13 cellular contexts compared by ENCODE assay signal in genomic region chr20:59047938-59048680, GRCh38. TPM values are rescaled to one million over a fixed set of nuclear protein-coding genes. Genes with fewer than 3 reads are reported as not detected.
DNase-seq lines count a peak whose midpoint lies in the region; ATAC-seq and TF ChIP-seq lines count a peak whose summit lies in the region.
"Had no signal": no experiment of that assay in that cellular context is flagged by ENCODE, and none has a peak within 500 bp of the region (broad histone marks: within the 10 kb centered on the region; RNA-seq: fewer than 3 reads in every experiment).

No MANE protein-coding gene starts in this region.

- TF ChIP-seq CTCF in lower lobe of right lung (IDR thresholded peaks at IDR 0.05) (no peak), chondrocyte (IDR thresholded peaks at IDR 0.05) (no peak)

- no peaks in the 10 kb centered on the region for H3K9me3 Mint-ChIP-seq in chondrocyte (ENCODE audit: low read depth)
- H3K9me3 Mint-ChIP-seq: activated B cell treated with CpG ODN at 0.5 μM for 24 hours, neural progenitor cell had no signal

- no peaks in the 10 kb centered on the region for H3K9me2 ChIP-seq in GM23248 (ENCODE audit: insufficient read depth)

- intact Hi-C loops in lower lobe of right lung (cut with DNase I) = no loop called here

- H3F3A ChIP-seq in GM23248 (ENCODE audit: insufficient read depth) = peaks cover 25% of the 10 kb centered on the region

- no peak overlapping the region for H3K4me3 Mint-ChIP-seq in chondrocyte (ENCODE audit: unreplicated experiment)
- H3K4me3 Mint-ChIP-seq: activated B cell treated with CpG ODN at 0.5 μM for 24 hours, neural progenitor cell had no signal

- peak overlapping the region; percentile 43 for H3K4me3 ChIP-seq in GM23248
- peak overlapping the region; percentile 54 for H3K4me3 ChIP-seq in adipocyte (ENCODE audit: low read length)
- H3K4me3 ChIP-seq in lower lobe of right lung = no peak overlapping the region
- H3K4me3 ChIP-seq: neural progenitor cell, tibial nerve had no signal

- H3K27ac Mint-ChIP-seq in chondrocyte (ENCODE audit: unreplicated experiment) = no peak overlapping the region
- H3K27ac Mint-ChIP-seq: activated B cell treated with CpG ODN at 0.5 μM for 24 hours, neural progenitor cell had no signal

- H3K4me1 ChIP-seq in GM23248 (ENCODE audit: insufficient read depth) = peaks cover 21% of the 10 kb centered on the region
- peaks cover 32% of the 10 kb centered on the region for H3K4me1 ChIP-seq in adipocyte (ENCODE audit: control insufficient read depth, insufficient read depth, low read length)
- H3K4me1 ChIP-seq in lower lobe of right lung = peaks cover 18% of the 10 kb centered on the region

- H3K27ac ChIP-seq in GM23248 = peak overlapping the region; percentile 54
- peak overlapping the region; percentile 61 for H3K27ac ChIP-seq in lower lobe of right lung
- H3K27ac ChIP-seq: neural progenitor cell, tibial nerve had no signal

- 45 to 49% methylated on average over 5 of the region's 5 CpGs for WGBS in GM23248 (ENCODE audit: low coverage in 1 of 2, low lambda C conversion rate in 2 of 2, missing lambda C conversion rate in 2 of 2), 2 experiments

- no peak overlapping the region for H3K9ac ChIP-seq in GM23248
- H3K9ac ChIP-seq in adipocyte (ENCODE audit: low read length) = peak overlapping the region; percentile 70
- H3K9ac ChIP-seq: neural progenitor cell had no signal

- H2AFZ ChIP-seq in GM23248 = peak overlapping the region; percentile 56
- H2AFZ ChIP-seq: neural progenitor cell had no signal

- in situ Hi-C loops in GM23248 (cut with MboI) = no loop called here

- H4K20me1 ChIP-seq in GM23248 (ENCODE audit: insufficient read depth) = no peaks in the 10 kb centered on the region

- 0 out of 2 replicates have a peak, but pooled peaks cover 6% of the 10 kb centered on the region for H3K27me3 ChIP-seq in GM23248 (replicated peaks; ENCODE audit: insufficient read depth)
- H3K27me3 ChIP-seq in adipocyte (replicated peaks; ENCODE audit: control insufficient read depth, insufficient read depth, low read length) = peaks cover 7% of the 10 kb centered on the region
- H3K27me3 ChIP-seq in lower lobe of right lung (ENCODE audit: low read depth) = no peaks in the 10 kb centered on the region
- H3K27me3 ChIP-seq: tibial nerve had no signal

- H3K9me3 ChIP-seq in GM23248 (ENCODE audit: low read depth) (no peaks in the 10 kb centered on the region), adipocyte (ENCODE audit: control insufficient read depth, low read length) (no peaks in the 10 kb centered on the region), lower lobe of right lung (no peaks in the 10 kb centered on the region)
- H3K9me3 ChIP-seq: tibial nerve had no signal

- peaks cover 7% of the 10 kb centered on the region for H3K27me3 Mint-ChIP-seq in chondrocyte (ENCODE audit: low read depth)

- H3K4me1 Mint-ChIP-seq in chondrocyte (ENCODE audit: low read depth) = peaks cover 15% of the 10 kb centered on the region

- ATAC-seq in lower lobe of right lung = peak; percentile 95

- no peaks in the 10 kb centered on the region for H3K36me3 Mint-ChIP-seq in chondrocyte (ENCODE audit: low read depth)
- H3K36me3 Mint-ChIP-seq: neural progenitor cell had no signal

- H3K79me2 ChIP-seq in GM23248 (ENCODE audit: insufficient read depth) = no peaks in the 10 kb centered on the region

- peak overlapping the region; percentile 78 for H3K4me2 ChIP-seq in GM23248 (ENCODE audit: unreplicated experiment)
- H3K4me2 ChIP-seq: neural progenitor cell had no signal

- DNase-seq in AG20443 (ENCODE audit: low spot score) (peak; percentile 51), GM23248 (peak; percentile 85), adipocyte (ENCODE audit: low read depth) (peak; percentile 56), lower lobe of right lung (no peak), D341Med (ENCODE audit: low spot score) (no peak), KG1 (lab: John Stamatoyannopoulos, UW) (no peak), HPDE6-E6E7 (ENCODE audit: extremely low spot score) (no peak), chondrocyte (ENCODE audit: low spot score) (no peak)
- DNase-seq: activated B cell treated with CpG ODN at 0.5 μM for 24 hours, DMS79 treated with DMSO at 0.1 percent for 48 hours, NCI-H2029 treated with DMSO at 0.1 percent for 48 hours had no signal

- H3K36me3 ChIP-seq in GM23248 (ENCODE audit: low read depth) (no peaks in the 10 kb centered on the region), adipocyte (ENCODE audit: control insufficient read depth, insufficient read depth, low read length, severe bottlenecking) (no peaks in the 10 kb centered on the region), lower lobe of right lung (no peaks in the 10 kb centered on the region)
- H3K36me3 ChIP-seq: neural progenitor cell, tibial nerve had no signal

RNA-seq across cellular contexts. Expression of gene PRELID3B, which starts 5.5 kb away (rescaled TPM):
- total RNA-seq in GM23248 (2014; rRNA removed; shearing (Covaris generic)) = 64.1 and 72.8 TPM in 2 replicates
- polyA plus RNA-seq in GM23248 (2016; fragmentation: Nextera tagmentation; extraction: Ambion mirVana) = 75.8 and 76.4 TPM in 2 replicates
- total RNA-seq in lower lobe of right lung (43.0 TPM), chondrocyte (38.0 to 44.4 TPM (median 41.1 TPM) in 3 replicates)

RNA-seq across cellular contexts. Expression of gene ATP5F1E, which starts 16.0 kb away (rescaled TPM):
- 20.0 and 21.1 TPM in 2 replicates for total RNA-seq in GM23248 (2014; rRNA removed; shearing (Covaris generic))
- polyA plus RNA-seq in GM23248 (2016; fragmentation: Nextera tagmentation; extraction: Ambion mirVana) = 236 and 245 TPM in 2 replicates
- total RNA-seq in lower lobe of right lung (73.8 TPM), chondrocyte (67.5 to 76.2 TPM (median 67.7 TPM) in 3 replicates)

RNA-seq across cellular contexts. Expression of gene TUBB1, which starts 28.9 kb away (rescaled TPM):
- not detected in 2 replicates for total RNA-seq in GM23248 (2014; rRNA removed; shearing (Covaris generic))
- polyA plus RNA-seq in GM23248 (2016; fragmentation: Nextera tagmentation; extraction: Ambion mirVana) = 0.05 and 0.09 TPM in 2 replicates
- total RNA-seq in lower lobe of right lung (6.5 TPM), chondrocyte (0.15 TPM in 1 of 3 replicates, not detected in the others)

RNA-seq across cellular contexts. Expression of gene CTSZ, which starts 41.1 kb away (rescaled TPM):
- total RNA-seq in GM23248 (2014; rRNA removed; shearing (Covaris generic)) = 391 and 422 TPM in 2 replicates
- 13.5 and 14.2 TPM in 2 replicates for polyA plus RNA-seq in GM23248 (2016; fragmentation: Nextera tagmentation; extraction: Ambion mirVana)
- total RNA-seq in lower lobe of right lung (533 TPM), chondrocyte (19.5 to 101 TPM (median 99.4 TPM) in 3 replicates)

Comparison
In these comparisons a context has a peak if more than half of its experiments do, and no peak if none do; other contexts are left out.
1. DNase-seq: peak in AG20443 (single experiment), GM23248 (single experiment) and adipocyte (single experiment); none in lower lobe of right lung (single experiment), D341Med (single experiment), KG1 (single experiment), HPDE6-E6E7 (single experiment) and chondrocyte (single experiment).